13 cellular contexts compared by ENCODE assay signal in genomic region chr6:52976149-52976548, GRCh38. TPM values are rescaled to one million over a fixed set of nuclear protein-coding genes. Genes with fewer than 3 reads are reported as not detected.
A peak's percentile ranks its signal among the peaks of the same experiment; 100 is the strongest.
DNase-seq lines count a peak whose midpoint lies in the region; ATAC-seq, FAIRE-seq and TF ChIP-seq lines count a peak whose summit lies in the region.
"Had no signal": no experiment of that assay in that cellular context is flagged by ENCODE, and none has a peak within 500 bp of the region (broad histone marks: within the 10 kb centered on the region; RNA-seq: fewer than 3 reads in every experiment).

No MANE protein-coding gene starts in this region.

- peaks cover 3% of the 10 kb centered on the region for H3K36me3 Mint-ChIP-seq in activated naive CD4-positive, alpha-beta T cell treated with anti-CD3 and anti-CD28 coated beads for 36 hours (ENCODE audit: low read depth)
- H3K36me3 Mint-ChIP-seq in activated naive CD4-positive, alpha-beta T cell treated with anti-CD3 and anti-CD28 coated beads, Interleukin-2, amount 10 ng/mL, durations not matched to agents 7 days and 5 days, result no peaks in the 10 kb centered on the region
- peaks cover 40% of the 10 kb centered on the region for H3K36me3 Mint-ChIP-seq in activated T-helper 2 cell treated with anti-CD3 and anti-CD28 coated beads, Interferon-gamma antibody, Interleukin-2, Interleukin-4, amounts not matched to agents 10 μg/mL and 5 μg/mL and 100 μg/mL, durations not matched to agents 14 hours and 24 hours and 36 hours (ENCODE audit: low read depth)

- H3K27ac ChIP-seq in stomach (peak overlapping the region; percentile 54 to 86 (median 62)), heart left ventricle (no peak overlapping the region)

- peaks cover 10% of the 10 kb centered on the region for H3K27me3 Mint-ChIP-seq in activated naive CD4-positive, alpha-beta T cell treated with anti-CD3 and anti-CD28 coated beads for 36 hours (ENCODE audit: low read depth)
- H3K27me3 Mint-ChIP-seq in activated naive CD4-positive, alpha-beta T cell treated with anti-CD3 and anti-CD28 coated beads, Interleukin-2, amount 10 ng/mL, durations not matched to agents 7 days and 5 days, result peaks cover 30% of the 10 kb centered on the region
- no peaks in the 10 kb centered on the region for H3K27me3 Mint-ChIP-seq in activated T-helper 2 cell treated with anti-CD3 and anti-CD28 coated beads, Interferon-gamma antibody, Interleukin-2, Interleukin-4, amounts not matched to agents 10 μg/mL and 5 μg/mL and 100 μg/mL, durations not matched to agents 14 hours and 24 hours and 36 hours (ENCODE audit: low read depth)

- DNase-seq in activated naive CD4-positive, alpha-beta T cell treated with anti-CD3 and anti-CD28 coated beads for 36 hours, result peak; percentile 21
- no peak for DNase-seq in activated naive CD4-positive, alpha-beta T cell treated with anti-CD3 and anti-CD28 coated beads, Interleukin-2, amount 10 ng/mL, durations not matched to agents 7 days and 5 days
- no peak for DNase-seq in activated T-helper 2 cell treated with anti-CD3 and anti-CD28 coated beads, Interferon-gamma antibody, Interleukin-2, Interleukin-4, amounts not matched to agents 10 μg/mL and 5 μg/mL and 100 μg/mL, durations not matched to agents 14 hours and 24 hours and 36 hours (ENCODE audit: low spot score)
- no peak for DNase-seq in stomach
- no peak for DNase-seq in GM19239 (ENCODE audit: insufficient read length, low spot score)
- no peak for DNase-seq in heart left ventricle
- DNase-seq in posterior cingulate gyrus, result no peak
- DNase-seq: anterior cingulate cortex; DMS79; MG63; NCI-H2227 treated with DMSO at 0.1 percent for 48 hours; stimulated activated naive CD4-positive, alpha-beta T cell had no signal

- no peaks in the 10 kb centered on the region for H3K36me3 ChIP-seq in stomach
- peaks cover 0 to 8% (median 0%) of the 10 kb centered on the region in 9 donors for H3K36me3 ChIP-seq in heart left ventricle
- H3K36me3 ChIP-seq: MG63 had no signal

- H3K9me3 Mint-ChIP-seq in activated naive CD4-positive, alpha-beta T cell treated with anti-CD3 and anti-CD28 coated beads for 36 hours, result no peaks in the 10 kb centered on the region
- no peaks in the 10 kb centered on the region for H3K9me3 Mint-ChIP-seq in activated naive CD4-positive, alpha-beta T cell treated with anti-CD3 and anti-CD28 coated beads, Interleukin-2, amount 10 ng/mL, durations not matched to agents 7 days and 5 days
- peaks cover 4% of the 10 kb centered on the region for H3K9me3 Mint-ChIP-seq in activated T-helper 2 cell treated with anti-CD3 and anti-CD28 coated beads, Interferon-gamma antibody, Interleukin-2, Interleukin-4, amounts not matched to agents 10 μg/mL and 5 μg/mL and 100 μg/mL, durations not matched to agents 14 hours and 24 hours and 36 hours

- no peak for FAIRE-seq in GM19239 (lab: Jason Lieb, UNC)

- H3K9me3 ChIP-seq in stomach (no peaks in the 10 kb centered on the region), heart left ventricle (no peaks in the 10 kb centered on the region)
- H3K9me3 ChIP-seq: MG63 had no signal

- H3K4me3 Mint-ChIP-seq in activated naive CD4-positive, alpha-beta T cell treated with anti-CD3 and anti-CD28 coated beads for 36 hours, result peak overlapping the region; percentile 12
- H3K4me3 Mint-ChIP-seq in activated naive CD4-positive, alpha-beta T cell treated with anti-CD3 and anti-CD28 coated beads, Interleukin-2, amount 10 ng/mL, durations not matched to agents 7 days and 5 days, result no peak overlapping the region
- no peak overlapping the region for H3K4me3 Mint-ChIP-seq in activated T-helper 2 cell treated with anti-CD3 and anti-CD28 coated beads, Interferon-gamma antibody, Interleukin-2, Interleukin-4, amounts not matched to agents 10 μg/mL and 5 μg/mL and 100 μg/mL, durations not matched to agents 14 hours and 24 hours and 36 hours (ENCODE audit: low read depth)

- peak overlapping the region; percentile 92 for H3K27ac Mint-ChIP-seq in activated naive CD4-positive, alpha-beta T cell treated with anti-CD3 and anti-CD28 coated beads for 36 hours
- H3K27ac Mint-ChIP-seq in activated naive CD4-positive, alpha-beta T cell treated with anti-CD3 and anti-CD28 coated beads, Interleukin-2, amount 10 ng/mL, durations not matched to agents 7 days and 5 days, result no peak overlapping the region
- H3K27ac Mint-ChIP-seq in activated T-helper 2 cell treated with anti-CD3 and anti-CD28 coated beads, Interferon-gamma antibody, Interleukin-2, Interleukin-4, amounts not matched to agents 10 μg/mL and 5 μg/mL and 100 μg/mL, durations not matched to agents 14 hours and 24 hours and 36 hours, result peak overlapping the region; percentile 91

- no peak for TF ChIP-seq EP300 in stomach (IDR thresholded peaks at IDR 0.05)

- H3K27me3 ChIP-seq in stomach (no peaks in the 10 kb centered on the region), heart left ventricle (no peaks in the 10 kb centered on the region)
- H3K27me3 ChIP-seq: MG63 had no signal

- ATAC-seq in HG02981 (IDR thresholded peaks at IDR 0.05; ENCODE audit: unreplicated experiment), result peak; percentile 6
- no peak for ATAC-seq in heart left ventricle

- 66 to 81% (median 69%) methylated on average over 3 to 4 of the region's 4 CpGs for WGBS in stomach, 5 donors
- 82 to 86% (median 84%) methylated on average over 4 of the region's 4 CpGs for WGBS in heart left ventricle, 4 donors

- H3K4me1 ChIP-seq in stomach (peaks cover 0 to 24% (median 7%) of the 10 kb centered on the region in 4 donors), heart left ventricle (peaks cover 0 to 5% (median 0%) of the 10 kb centered on the region in 12 donors)

- H3K4me3 ChIP-seq in stomach, result no peak overlapping the region
- H3K4me3 ChIP-seq in heart left ventricle, result no peak overlapping the region
- H3K4me3 ChIP-seq: MG63 had no signal

- intact Hi-C loops in activated naive CD4-positive, alpha-beta T cell treated with anti-CD3 and anti-CD28 coated beads for 36 hours (cut with micrococcal nuclease), result loop anchor here (1.0 kb wide), 7 partner anchors 8 to 603 kb away; partner anchors contain the start of gene GSTA4
- intact Hi-C loops in activated T-helper 2 cell treated with anti-CD3 and anti-CD28 coated beads, Interferon-gamma antibody, Interleukin-2, Interleukin-4, amounts not matched to agents 10 μg/mL and 5 μg/mL and 100 μg/mL, durations not matched to agents 14 hours and 24 hours and 36 hours (cut with micrococcal nuclease), result loop anchor here (1.0 to 5.0 kb wide), 5 partner anchors 8 to 331 kb away; partner anchors contain the start of gene GSTA4
- intact Hi-C loops in stomach (cut with DNase I; ENCODE audit: low total_unique reads), result no loop called here
- intact Hi-C loops in heart left ventricle (cut with DNase I), result no loop called here
- intact Hi-C loops in posterior cingulate gyrus (cut with DNase I), result no loop called here

- CTCF ChIA-PET in activated naive CD4-positive, alpha-beta T cell treated with anti-CD3 and anti-CD28 coated beads for 36 hours (lab: Charles Lee), result interaction anchor here (0.6 kb wide), 1 partner anchor 66 kb away, joined by 5 read pairs; no protein-coding TSS in a partner anchor
- CTCF ChIA-PET in activated naive CD4-positive, alpha-beta T cell treated with anti-CD3 and anti-CD28 coated beads, Interleukin-2, amount 10 ng/mL, durations not matched to agents 7 days and 5 days (lab: Charles Lee), result interaction anchor here (1.5 kb wide), 1 partner anchor 20 kb away, joined by 3 read pairs; no protein-coding TSS in a partner anchor

- no peak for TF ChIP-seq POLR2A in stomach (IDR thresholded peaks at IDR 0.05)
- TF ChIP-seq POLR2A in heart left ventricle (IDR thresholded peaks at IDR 0.05), result no peak

- H3K4me1 Mint-ChIP-seq in activated naive CD4-positive, alpha-beta T cell treated with anti-CD3 and anti-CD28 coated beads for 36 hours (ENCODE audit: low read depth), result peaks cover 34% of the 10 kb centered on the region
- peaks cover 16% of the 10 kb centered on the region for H3K4me1 Mint-ChIP-seq in activated naive CD4-positive, alpha-beta T cell treated with anti-CD3 and anti-CD28 coated beads, Interleukin-2, amount 10 ng/mL, durations not matched to agents 7 days and 5 days
- peaks cover 49% of the 10 kb centered on the region for H3K4me1 Mint-ChIP-seq in activated T-helper 2 cell treated with anti-CD3 and anti-CD28 coated beads, Interferon-gamma antibody, Interleukin-2, Interleukin-4, amounts not matched to agents 10 μg/mL and 5 μg/mL and 100 μg/mL, durations not matched to agents 14 hours and 24 hours and 36 hours (ENCODE audit: low read depth)

- TF ChIP-seq CTCF in stomach (IDR thresholded peaks at IDR 0.05), result no peak
- TF ChIP-seq CTCF in heart left ventricle (IDR thresholded peaks at IDR 0.05), result no peak

RNA-seq across cellular contexts. Expression of gene GSTA4, which starts 18.9 kb away (rescaled TPM):
- total RNA-seq in activated naive CD4-positive, alpha-beta T cell treated with anti-CD3 and anti-CD28 coated beads for 36 hours, result 10 to 100 TPM; 21.6 to 21.7 TPM
- total RNA-seq in activated T-helper 2 cell treated with anti-CD3 and anti-CD28 coated beads, Interferon-gamma antibody, Interleukin-2, Interleukin-4, amounts not matched to agents 10 μg/mL and 5 μg/mL and 100 μg/mL, durations not matched to agents 14 hours and 24 hours and 36 hours, result 69.7 and 70.2 TPM in 2 replicates
- total RNA-seq in stomach (100 to 1,000 TPM in 2 of 5 donors, 10 to 100 TPM in 2, 1 to 10 TPM in 1; 5.2 to 105 (median 62.4) TPM), heart left ventricle (10 to 100 TPM in 8 of 9 donors, 1 to 10 TPM in 1; 8.5 to 17.0 (median 12.5) TPM)
- polyA plus RNA-seq in stomach (10 to 100 TPM; 41.6 to 54.8 (median 42.7) TPM), heart left ventricle (10 to 100 TPM in 1 of 2 donors, 1 to 10 TPM in 1; 9.8 to 10.5 TPM)

Comparison
In these comparisons a context has a peak if more than half of its experiments do, and no peak if none do; other contexts are left out.
1. H3K27ac ChIP-seq: peak in stomach (5 of 5); none in heart left ventricle (0 of 12).
2. intact Hi-C loops: an anchor here in activated naive CD4-positive, alpha-beta T cell treated with anti-CD3 and anti-CD28 coated beads for 36 hours (1.0 kb wide) and activated T-helper 2 cell treated with anti-CD3 and anti-CD28 coated beads, Interferon-gamma antibody, Interleukin-2, Interleukin-4, amounts not matched to agents 10 μg/mL and 5 μg/mL and 100 μg/mL, durations not matched to agents 14 hours and 24 hours and 36 hours (1.0 to 5.0 kb wide); none called in stomach, heart left ventricle and posterior cingulate gyrus.